In the genomic region with DNA sequence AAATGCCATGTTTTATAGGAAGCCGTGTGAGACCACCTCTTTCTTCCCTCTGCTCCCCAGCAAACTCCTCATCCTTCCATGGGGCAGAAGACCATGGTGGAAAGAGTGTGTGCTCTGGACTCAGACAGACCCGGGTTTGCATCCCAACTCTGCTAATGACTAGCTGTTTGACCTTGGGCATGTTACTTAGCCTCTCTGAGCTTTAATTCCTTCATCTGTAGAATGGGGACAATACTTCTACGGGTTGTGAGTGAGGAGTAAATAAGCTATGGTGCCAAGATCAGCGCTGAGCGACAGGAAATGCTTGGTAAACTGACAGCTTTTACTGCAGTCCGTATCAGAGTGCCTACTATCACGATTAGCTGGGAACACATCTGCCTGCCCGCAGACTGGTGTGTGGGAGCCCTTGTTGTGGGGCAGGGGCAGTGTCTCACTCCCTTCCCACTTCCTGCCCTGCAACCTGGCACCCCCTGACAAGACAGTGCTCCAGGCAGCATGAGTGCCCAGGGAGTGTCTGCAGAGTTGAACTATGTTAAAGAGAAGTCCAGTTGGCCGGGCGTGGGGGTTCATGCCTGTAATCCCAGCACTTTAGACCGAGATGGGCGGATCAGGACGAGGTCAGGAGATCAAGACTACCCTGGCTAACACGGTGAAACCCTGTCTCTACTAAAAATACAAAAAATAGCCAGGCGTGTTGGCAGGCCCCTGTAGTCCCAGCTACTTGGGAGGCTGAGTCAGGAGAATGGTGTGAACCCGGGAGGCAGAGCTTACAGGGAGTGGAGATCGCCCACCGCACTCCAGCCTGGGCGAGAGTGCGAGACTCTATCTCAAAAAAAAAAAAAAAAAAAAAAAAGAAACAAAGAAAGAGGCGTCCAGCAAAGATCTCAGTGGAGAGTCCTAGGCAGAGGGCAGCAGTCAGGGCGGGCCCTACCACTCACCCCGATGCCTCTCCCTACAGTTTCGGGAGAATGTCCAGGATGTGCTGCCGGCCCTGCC, we compare ENCODE assay signal across 11 cellular contexts. TPM values are rescaled to one million over a fixed set of nuclear protein-coding genes. Genes with fewer than 3 reads are reported as not detected.
DNase-seq lines count a peak whose midpoint lies in the region; ATAC-seq, FAIRE-seq and TF ChIP-seq lines count a peak whose summit lies in the region.
"Had no signal": no experiment of that assay in that cellular context is flagged by ENCODE, and none has a peak within 500 bp of the region (broad histone marks: within the 10 kb centered on the region; RNA-seq: fewer than 3 reads in every experiment).

No MANE protein-coding gene starts in this region.

- H3K27ac ChIP-seq in AG04450 (ENCODE audit: low read depth, low read length), result no peak overlapping the region
- no peak overlapping the region for H3K27ac ChIP-seq in HEK293 (ENCODE audit: extremely low read depth, low read depth, low read length)
- no peak overlapping the region for H3K27ac ChIP-seq in HepG2 (ENCODE audit: extremely low read length, insufficient read depth, low read length)
- H3K27ac ChIP-seq in lower lobe of right lung, result no peak overlapping the region

- DNase-seq in AG04450 (ENCODE audit: low read depth, low spot score) (no peak), amniotic epithelial cell (ENCODE audit: low read depth) (peak; percentile 31), HepG2 (ENCODE audit: low spot score) (no peak), DMS153 (lab: John Stamatoyannopoulos, UW) (no peak), lower lobe of right lung (no peak)
- no peak for DNase-seq in stimulated activated CD4-positive, alpha-beta T cell treated with anti-CD3 and anti-CD28 coated beads, Interleukin-2, amount 100 ng/mL, for 24 hours
- DNase-seq: DMS 273 treated with DMSO at 0.1 percent for 48 hours, SHP77 had no signal

- TF ChIP-seq EP300 in HepG2 (IDR thresholded peaks at IDR 0.05; ENCODE audit: low read depth in 2 of 2, low read length in 2 of 2) (no peak), HepG2 (CRISPR knock-in tag; IDR thresholded peaks at IDR 0.05; ENCODE audit: borderline replicate concordance) (no peak)

- CTCF ChIA-PET in AG04450 (lab: Charles Lee) (interaction anchor here (0.7 to 3.5 kb wide), 3 partner anchors 9 to 111 kb away, joined by 3 to 20 read pairs (median 5); a partner anchor contains a TSS), HEK293 (lab: Yijun Ruan, JAX) (interaction anchor here (0.9 to 1.0 kb wide), 3 partner anchors 28 to 136 kb away, joined by 3 to 4 read pairs (median 3); no protein-coding TSS in a partner anchor), HepG2 (lab: Yijun Ruan, JAX; ENCODE audit: low intra/inter-chr PET ratio, low total read pairs) (no interaction called here)

- H3K9ac ChIP-seq in HepG2 (ENCODE audit: insufficient read depth, low read depth, low read length), result no peak overlapping the region

- POLR2A ChIA-PET in AG04450 (lab: Yijun Ruan, JAX) (interaction anchor here (2.8 kb wide), 1 partner anchor 24 kb away, joined by 18 read pairs; no protein-coding TSS in a partner anchor), HEK293 (lab: Yijun Ruan, JAX) (interaction anchor here (0.9 to 4.6 kb wide), 3 partner anchors 10 to 42 kb away, joined by 3 to 86 read pairs (median 14); a partner anchor contains a TSS), HepG2 (lab: Yijun Ruan, JAX) (interaction anchor here (10.2 kb wide), 1 partner anchor 24 kb away, joined by 164 read pairs; a partner anchor contains a TSS)

- FAIRE-seq in HepG2 (lab: Jason Lieb, UNC), result no peak

- H3K4me1 ChIP-seq in HEK293 (ENCODE audit: control insufficient read depth, insufficient read depth, low read length) (peaks cover 3% of the 10 kb centered on the region; the same call in 1 of the 2 replicates), HepG2 (ENCODE audit: insufficient read depth, low read length) (peaks cover 65% of the 10 kb centered on the region), lower lobe of right lung (peaks cover 30% of the 10 kb centered on the region)

- in situ Hi-C loops in HepG2 (cut with HindIII; ENCODE audit: extremely low pct_ligation_motif_present, low pct_unique_long_range_greater_than_20kb), result loop anchor here (25.0 kb wide), 1 partner anchor 287 kb away; no protein-coding TSS in a partner anchor

- H3K9me3 ChIP-seq in AG04450 (ENCODE audit: control insufficient read depth, insufficient read depth, low read length), result no peaks in the 10 kb centered on the region; the same call in 1 of the 2 replicates
- H3K9me3 ChIP-seq in HEK293 (ENCODE audit: control insufficient read depth, insufficient read depth, low read depth, low read length), result no peaks in the 10 kb centered on the region
- no peaks in the 10 kb centered on the region for H3K9me3 ChIP-seq in HepG2 (ENCODE audit: low read length)
- no peaks in the 10 kb centered on the region for H3K9me3 ChIP-seq in lower lobe of right lung
- H3K9me3 ChIP-seq: gastroesophageal sphincter had no signal

- TF ChIP-seq CTCF in AG04450 (IDR thresholded peaks at IDR 0.05; ENCODE audit: low read depth, low read length) (no peak), HEK293 (tag by site-specific recombination; IDR thresholded peaks at IDR 0.05) (no peak), HepG2 (CRISPR knock-in tag; IDR thresholded peaks at IDR 0.05) (no peak), lower lobe of right lung (IDR thresholded peaks at IDR 0.05) (no peak)

- H3K4me2 ChIP-seq in HepG2 (ENCODE audit: low read depth, low read length), result peak overlapping the region; percentile 94

- H3K79me2 ChIP-seq in HepG2 (ENCODE audit: insufficient read depth, low read length), result no peaks in the 10 kb centered on the region

- ATAC-seq in HepG2, result no peak
- no peak for ATAC-seq in lower lobe of right lung
- ATAC-seq in GM19467 (IDR thresholded peaks at IDR 0.05; ENCODE audit: unreplicated experiment), result no peak
- ATAC-seq: gastroesophageal sphincter had no signal

- H3K4me3 ChIP-seq in AG04450 (ENCODE audit: low read depth, low read length) (peak overlapping the region; percentile 82), HEK293 (ENCODE audit: low read depth, low read length) (no peak overlapping the region), HepG2 (replicated peaks in 1 of 3; ENCODE audit: insufficient read depth in 1 of 3, low read depth in 2 of 3, low read length in 3 of 3) (peak overlapping the region in 1 of 3 experiments; percentile 74; a peak in 1 of 6 replicates), lower lobe of right lung (no peak overlapping the region)

- H3K27me3 ChIP-seq in AG04450 (ENCODE audit: control insufficient read depth, insufficient read depth, low read length) (no peaks in the 10 kb centered on the region), HepG2 (ENCODE audit: control insufficient read depth in 1 of 2, insufficient read depth in 2 of 2, low read length in 2 of 2) (no peaks in the 10 kb centered on the region; a peak in 1 of 5 replicates), lower lobe of right lung (ENCODE audit: low read depth) (peaks cover 22% of the 10 kb centered on the region)
- H3K27me3 ChIP-seq: gastroesophageal sphincter had no signal

- H4K20me1 ChIP-seq in HepG2 (ENCODE audit: insufficient read depth, low read length), result no peaks in the 10 kb centered on the region

- no TSS peak for BruUV-seq in HepG2 (replicated peaks; lab: Mats Ljungman, UMichigan)

- H2AFZ ChIP-seq in HepG2 (ENCODE audit: low read length), result no peak overlapping the region

- TF ChIP-seq RAD21 in HepG2 (CRISPR knock-in tag; IDR thresholded peaks at IDR 0.05), result no peak

- WGBS in HepG2 (ENCODE audit: low lambda C conversion rate), result 80% methylated on average over 25 of the region's 25 CpGs

- TF ChIP-seq POLR2A in HepG2 (IDR thresholded peaks at IDR 0.05; ENCODE audit: insufficient read depth in 1 of 2, low read depth in 2 of 2, low read length in 2 of 2), result no peak

- H3K36me3 ChIP-seq in HEK293 (ENCODE audit: control insufficient read depth in 2 of 2, insufficient read depth in 1 of 2, low read length in 2 of 2), result peaks cover 0 to 12% of the 10 kb centered on the region in 2 experiments; a peak in 2 of 3 replicates
- no peaks in the 10 kb centered on the region for H3K36me3 ChIP-seq in HepG2 (replicated peaks in 1 of 2; ENCODE audit: control insufficient read depth in 1 of 2, insufficient read depth in 2 of 2, low read length in 2 of 2)
- no peaks in the 10 kb centered on the region for H3K36me3 ChIP-seq in lower lobe of right lung
- H3K36me3 ChIP-seq: gastroesophageal sphincter had no signal

- intact Hi-C loops in HepG2 (cut with micrococcal nuclease; ENCODE audit: unreplicated experiment) (no loop called here), lower lobe of right lung (cut with DNase I) (no loop called here)

RNA-seq across cellular contexts. Expression of a gene that starts 2.2 kb away (rescaled TPM):
- polyA plus RNA-seq in AG04450 (2011; rRNA removed) (15.8 and 17.7 TPM in 2 replicates), HepG2 (2011; rRNA removed) (5.1 and 9.1 TPM in 2 replicates)
- 21.5 and 33.0 TPM in 2 replicates for polyA minus RNA-seq in AG04450 (2011; rRNA and poly(A)+ RNA removed)
- total RNA-seq in HepG2 (2016; rRNA removed; fragmentation: Illumina TruSeq; extraction: Trizol) (4.1 and 5.3 TPM in 2 replicates), lower lobe of right lung (7.8 TPM)
- total RNA-seq in HepG2 (2016; cell fraction: cytosol; rRNA removed; fragmentation: Illumina TruSeq; extraction: Trizol; ENCODE audit: low read depth), result 0.71 and 0.88 TPM in 2 replicates
- 5.1 TPM in 2 replicates for total RNA-seq in HepG2 (2016; cell fraction: insoluble cytoplasmic fraction; rRNA removed; fragmentation: Illumina TruSeq; extraction: Trizol)
- 2.0 and 2.8 TPM in 2 replicates for total RNA-seq in HepG2 (2016; cell fraction: membrane; rRNA removed; fragmentation: Illumina TruSeq; extraction: Trizol)
- 3.5 and 5.0 TPM in 2 replicates for total RNA-seq in HepG2 (2016; cell fraction: nucleus; rRNA removed; fragmentation: Illumina TruSeq; extraction: Trizol)
- 6.9 and 7.2 TPM in 2 replicates for polyA plus RNA-seq in HepG2 (2011; cell fraction: cytosol; rRNA removed)
- polyA plus RNA-seq in HepG2 (2011; cell fraction: nucleus; rRNA removed), result 13.4 and 15.2 TPM in 2 replicates
- 4.1 and 4.7 TPM in 2 replicates for polyA plus RNA-seq in HepG2 (2012)
- polyA plus RNA-seq in HepG2 (2016; cell fraction: cytosol; fragmentation: Illumina TruSeq; extraction: Trizol; ENCODE audit: low read depth), result 1.8 and 2.4 TPM in 2 replicates
- polyA plus RNA-seq in HepG2 (2016; cell fraction: insoluble cytoplasmic fraction; fragmentation: Illumina TruSeq; extraction: Trizol; ENCODE audit: low read depth), result 5.3 and 5.4 TPM in 2 replicates
- polyA plus RNA-seq in HepG2 (2016; cell fraction: membrane; fragmentation: Illumina TruSeq; extraction: Trizol; ENCODE audit: low read depth), result 1.9 and 2.3 TPM in 2 replicates
- polyA plus RNA-seq in HepG2 (2016; cell fraction: nucleus; fragmentation: Illumina TruSeq; extraction: Trizol; ENCODE audit: insufficient read depth, low read depth), result 5.5 and 6.3 TPM in 2 replicates
- 13.5 and 19.9 TPM in 2 replicates for polyA minus RNA-seq in HepG2 (2011; rRNA and poly(A)+ RNA removed; ENCODE audit: low replicate concordance)
- 4.4 and 5.6 TPM in 2 replicates for polyA minus RNA-seq in HepG2 (2011; cell fraction: cytosol; rRNA and poly(A)+ RNA removed)
- polyA minus RNA-seq in HepG2 (2011; cell fraction: nucleus; rRNA and poly(A)+ RNA removed), result 11.5 and 19.1 TPM in 2 replicates

RNA-seq across cellular contexts. Expression of a gene that starts 11.8 kb away (rescaled TPM):
- 11.4 and 12.1 TPM in 2 replicates for polyA plus RNA-seq in AG04450 (2011; rRNA removed)
- 21.1 and 25.1 TPM in 2 replicates for polyA minus RNA-seq in AG04450 (2011; rRNA and poly(A)+ RNA removed)
- 2.4 and 5.3 TPM in 2 replicates for total RNA-seq in HepG2 (2016; rRNA removed; fragmentation: Illumina TruSeq; extraction: Trizol)
- total RNA-seq in HepG2 (2016; cell fraction: cytosol; rRNA removed; fragmentation: Illumina TruSeq; extraction: Trizol; ENCODE audit: low read depth), result 1.6 and 1.9 TPM in 2 replicates
- 2.5 and 5.7 TPM in 2 replicates for total RNA-seq in HepG2 (2016; cell fraction: insoluble cytoplasmic fraction; rRNA removed; fragmentation: Illumina TruSeq; extraction: Trizol)
- 2.5 and 3.5 TPM in 2 replicates for total RNA-seq in HepG2 (2016; cell fraction: membrane; rRNA removed; fragmentation: Illumina TruSeq; extraction: Trizol)
- 7.1 and 8.8 TPM in 2 replicates for total RNA-seq in HepG2 (2016; cell fraction: nucleus; rRNA removed; fragmentation: Illumina TruSeq; extraction: Trizol)
- polyA plus RNA-seq in HepG2 (2011; rRNA removed), result 6.1 and 9.2 TPM in 2 replicates
- 3.8 and 4.9 TPM in 2 replicates for polyA plus RNA-seq in HepG2 (2011; cell fraction: cytosol; rRNA removed)
- polyA plus RNA-seq in HepG2 (2011; cell fraction: nucleus; rRNA removed), result 55.4 and 60.1 TPM in 2 replicates
- 5.4 and 7.0 TPM in 2 replicates for polyA plus RNA-seq in HepG2 (2012)
- 1.1 and 1.2 TPM in 2 replicates for polyA plus RNA-seq in HepG2 (2016; cell fraction: cytosol; fragmentation: Illumina TruSeq; extraction: Trizol; ENCODE audit: low read depth)
- polyA plus RNA-seq in HepG2 (2016; cell fraction: insoluble cytoplasmic fraction; fragmentation: Illumina TruSeq; extraction: Trizol; ENCODE audit: low read depth), result 1.6 and 1.8 TPM in 2 replicates
- polyA plus RNA-seq in HepG2 (2016; cell fraction: membrane; fragmentation: Illumina TruSeq; extraction: Trizol; ENCODE audit: low read depth), result 1.9 and 2.2 TPM in 2 replicates
- 17.7 and 18.4 TPM in 2 replicates for polyA plus RNA-seq in HepG2 (2016; cell fraction: nucleus; fragmentation: Illumina TruSeq; extraction: Trizol; ENCODE audit: insufficient read depth, low read depth)
- 10.6 and 16.6 TPM in 2 replicates for polyA minus RNA-seq in HepG2 (2011; rRNA and poly(A)+ RNA removed; ENCODE audit: low replicate concordance)
- 2.3 and 4.5 TPM in 2 replicates for polyA minus RNA-seq in HepG2 (2011; cell fraction: cytosol; rRNA and poly(A)+ RNA removed)
- 12.6 and 12.9 TPM in 2 replicates for polyA minus RNA-seq in HepG2 (2011; cell fraction: nucleus; rRNA and poly(A)+ RNA removed)
- 13.6 TPM for total RNA-seq in lower lobe of right lung

RNA-seq across cellular contexts. Expression of a gene that starts 26.6 kb away (rescaled TPM):
- polyA plus RNA-seq in AG04450 (2011; rRNA removed) (4.1 and 4.2 TPM in 2 replicates), HepG2 (2011; rRNA removed) (29.5 TPM in 2 replicates)
- 1.4 and 3.0 TPM in 2 replicates for polyA minus RNA-seq in AG04450 (2011; rRNA and poly(A)+ RNA removed)
- total RNA-seq in HepG2 (2016; rRNA removed; fragmentation: Illumina TruSeq; extraction: Trizol) (40.3 and 45.6 TPM in 2 replicates), lower lobe of right lung (9.9 TPM)
- 33.4 and 35.3 TPM in 2 replicates for total RNA-seq in HepG2 (2016; cell fraction: cytosol; rRNA removed; fragmentation: Illumina TruSeq; extraction: Trizol; ENCODE audit: low read depth)
- 40.9 and 46.1 TPM in 2 replicates for total RNA-seq in HepG2 (2016; cell fraction: insoluble cytoplasmic fraction; rRNA removed; fragmentation: Illumina TruSeq; extraction: Trizol)
- 44.5 and 56.8 TPM in 2 replicates for total RNA-seq in HepG2 (2016; cell fraction: membrane; rRNA removed; fragmentation: Illumina TruSeq; extraction: Trizol)
- 24.5 and 30.0 TPM in 2 replicates for total RNA-seq in HepG2 (2016; cell fraction: nucleus; rRNA removed; fragmentation: Illumina TruSeq; extraction: Trizol)
- polyA plus RNA-seq in HepG2 (2011; cell fraction: cytosol; rRNA removed), result 33.0 and 55.8 TPM in 2 replicates
- 33.3 and 33.4 TPM in 2 replicates for polyA plus RNA-seq in HepG2 (2011; cell fraction: nucleus; rRNA removed)
- polyA plus RNA-seq in HepG2 (2012), result 16.5 and 23.5 TPM in 2 replicates
- polyA plus RNA-seq in HepG2 (2016; cell fraction: cytosol; fragmentation: Illumina TruSeq; extraction: Trizol; ENCODE audit: low read depth), result 26.8 and 41.3 TPM in 2 replicates
- 32.6 and 35.9 TPM in 2 replicates for polyA plus RNA-seq in HepG2 (2016; cell fraction: insoluble cytoplasmic fraction; fragmentation: Illumina TruSeq; extraction: Trizol; ENCODE audit: low read depth)
- 36.2 and 46.2 TPM in 2 replicates for polyA plus RNA-seq in HepG2 (2016; cell fraction: membrane; fragmentation: Illumina TruSeq; extraction: Trizol; ENCODE audit: low read depth)
- 42.3 and 44.8 TPM in 2 replicates for polyA plus RNA-seq in HepG2 (2016; cell fraction: nucleus; fragmentation: Illumina TruSeq; extraction: Trizol; ENCODE audit: insufficient read depth, low read depth)
- 41.9 and 45.1 TPM in 2 replicates for polyA minus RNA-seq in HepG2 (2011; rRNA and poly(A)+ RNA removed; ENCODE audit: low replicate concordance)
- 13.7 and 14.0 TPM in 2 replicates for polyA minus RNA-seq in HepG2 (2011; cell fraction: cytosol; rRNA and poly(A)+ RNA removed)
- polyA minus RNA-seq in HepG2 (2011; cell fraction: nucleus; rRNA and poly(A)+ RNA removed), result 5.2 and 9.7 TPM in 2 replicates

RNA-seq across cellular contexts. Expression of a gene that starts 42.2 kb away (rescaled TPM):
- 1.6 and 1.8 TPM in 2 replicates for polyA plus RNA-seq in AG04450 (2011; rRNA removed)
- polyA minus RNA-seq in AG04450 (2011; rRNA and poly(A)+ RNA removed), result 0.83 and 1.8 TPM in 2 replicates
- 0.98 and 1.6 TPM in 2 replicates for total RNA-seq in HepG2 (2016; rRNA removed; fragmentation: Illumina TruSeq; extraction: Trizol)
- total RNA-seq in HepG2 (2016; cell fraction: cytosol; rRNA removed; fragmentation: Illumina TruSeq; extraction: Trizol; ENCODE audit: low read depth), result 2.1 and 2.2 TPM in 2 replicates
- total RNA-seq in HepG2 (2016; cell fraction: insoluble cytoplasmic fraction; rRNA removed; fragmentation: Illumina TruSeq; extraction: Trizol), result 0.79 and 1.9 TPM in 2 replicates
- total RNA-seq in HepG2 (2016; cell fraction: membrane; rRNA removed; fragmentation: Illumina TruSeq; extraction: Trizol), result 1.9 and 3.1 TPM in 2 replicates
- total RNA-seq in HepG2 (2016; cell fraction: nucleus; rRNA removed; fragmentation: Illumina TruSeq; extraction: Trizol), result 1.4 and 1.6 TPM in 2 replicates
- polyA plus RNA-seq in HepG2 (2011; rRNA removed), result 1.4 and 2.3 TPM in 2 replicates
- 1.1 and 1.8 TPM in 2 replicates for polyA plus RNA-seq in HepG2 (2011; cell fraction: cytosol; rRNA removed)
- polyA plus RNA-seq in HepG2 (2011; cell fraction: nucleus; rRNA removed), result 5.8 and 7.1 TPM in 2 replicates
- 0.64 and 1.3 TPM in 2 replicates for polyA plus RNA-seq in HepG2 (2012)
- polyA plus RNA-seq in HepG2 (2016; cell fraction: cytosol; fragmentation: Illumina TruSeq; extraction: Trizol; ENCODE audit: low read depth), result 3.4 and 4.1 TPM in 2 replicates
- polyA plus RNA-seq in HepG2 (2016; cell fraction: insoluble cytoplasmic fraction; fragmentation: Illumina TruSeq; extraction: Trizol; ENCODE audit: low read depth), result 1.2 and 1.5 TPM in 2 replicates
- 2.2 and 3.2 TPM in 2 replicates for polyA plus RNA-seq in HepG2 (2016; cell fraction: membrane; fragmentation: Illumina TruSeq; extraction: Trizol; ENCODE audit: low read depth)
- 3.1 and 3.2 TPM in 2 replicates for polyA plus RNA-seq in HepG2 (2016; cell fraction: nucleus; fragmentation: Illumina TruSeq; extraction: Trizol; ENCODE audit: insufficient read depth, low read depth)
- polyA minus RNA-seq in HepG2 (2011; rRNA and poly(A)+ RNA removed; ENCODE audit: low replicate concordance), result 2.6 and 4.7 TPM in 2 replicates
- 0.79 and 1.4 TPM in 2 replicates for polyA minus RNA-seq in HepG2 (2011; cell fraction: cytosol; rRNA and poly(A)+ RNA removed)
- polyA minus RNA-seq in HepG2 (2011; cell fraction: nucleus; rRNA and poly(A)+ RNA removed), result 1.9 and 3.0 TPM in 2 replicates
- total RNA-seq in lower lobe of right lung, result 5.2 TPM

RNA-seq across cellular contexts. Expression of a gene that starts 42.3 kb away (rescaled TPM):
- polyA plus RNA-seq in AG04450 (2011; rRNA removed), result 53.1 and 82.7 TPM in 2 replicates
- polyA minus RNA-seq in AG04450 (2011; rRNA and poly(A)+ RNA removed), result 110 and 164 TPM in 2 replicates
- total RNA-seq in HepG2 (2016; rRNA removed; fragmentation: Illumina TruSeq; extraction: Trizol), result 22.0 and 31.8 TPM in 2 replicates
- total RNA-seq in HepG2 (2016; cell fraction: cytosol; rRNA removed; fragmentation: Illumina TruSeq; extraction: Trizol; ENCODE audit: low read depth), result 9.8 and 11.6 TPM in 2 replicates
- 20.9 and 27.0 TPM in 2 replicates for total RNA-seq in HepG2 (2016; cell fraction: insoluble cytoplasmic fraction; rRNA removed; fragmentation: Illumina TruSeq; extraction: Trizol)
- 13.8 and 16.2 TPM in 2 replicates for total RNA-seq in HepG2 (2016; cell fraction: membrane; rRNA removed; fragmentation: Illumina TruSeq; extraction: Trizol)
- 23.6 and 29.5 TPM in 2 replicates for total RNA-seq in HepG2 (2016; cell fraction: nucleus; rRNA removed; fragmentation: Illumina TruSeq; extraction: Trizol)
- polyA plus RNA-seq in HepG2 (2011; rRNA removed), result 10.0 and 16.2 TPM in 2 replicates
- 5.3 and 6.6 TPM in 2 replicates for polyA plus RNA-seq in HepG2 (2011; cell fraction: cytosol; rRNA removed)
- polyA plus RNA-seq in HepG2 (2011; cell fraction: nucleus; rRNA removed), result 42.5 and 51.9 TPM in 2 replicates
- 38.4 and 47.2 TPM in 2 replicates for polyA plus RNA-seq in HepG2 (2012)
- polyA plus RNA-seq in HepG2 (2016; cell fraction: cytosol; fragmentation: Illumina TruSeq; extraction: Trizol; ENCODE audit: low read depth), result 5.6 and 6.5 TPM in 2 replicates
- polyA plus RNA-seq in HepG2 (2016; cell fraction: insoluble cytoplasmic fraction; fragmentation: Illumina TruSeq; extraction: Trizol; ENCODE audit: low read depth), result 22.2 and 52.1 TPM in 2 replicates
- polyA plus RNA-seq in HepG2 (2016; cell fraction: membrane; fragmentation: Illumina TruSeq; extraction: Trizol; ENCODE audit: low read depth), result 8.5 and 15.3 TPM in 2 replicates
- polyA plus RNA-seq in HepG2 (2016; cell fraction: nucleus; fragmentation: Illumina TruSeq; extraction: Trizol; ENCODE audit: insufficient read depth, low read depth), result 40.6 and 47.6 TPM in 2 replicates
- polyA minus RNA-seq in HepG2 (2011; rRNA and poly(A)+ RNA removed; ENCODE audit: low replicate concordance), result 43.5 and 95.1 TPM in 2 replicates
- polyA minus RNA-seq in HepG2 (2011; cell fraction: cytosol; rRNA and poly(A)+ RNA removed), result 61.1 and 71.4 TPM in 2 replicates
- 49.2 and 53.6 TPM in 2 replicates for polyA minus RNA-seq in HepG2 (2011; cell fraction: nucleus; rRNA and poly(A)+ RNA removed)
- 162 TPM for total RNA-seq in lower lobe of right lung
